In genomic region chr4:73836373-73837269, GRCh38 we compare ENCODE assay signal across 10 cellular contexts. TPM values are rescaled to one million over a fixed set of nuclear protein-coding genes. Genes with fewer than 3 reads are reported as not detected.
DNase-seq lines count a peak whose midpoint lies in the region; ATAC-seq, FAIRE-seq and TF ChIP-seq lines count a peak whose summit lies in the region.
"Had no signal": no experiment of that assay in that cellular context is flagged by ENCODE, and none has a peak within 500 bp of the region (broad histone marks: within the 10 kb centered on the region; RNA-seq: fewer than 3 reads in every experiment).

CXCL6 (plus strand) TSS chr4:73836678; CDS start chr4:73836751, 73 bp downstream.

- no peak for DNase-seq in K562 (ENCODE audit: extremely low read depth in 1 of 4, low spot score in 3 of 4)
- no peak for DNase-seq in activated T-cell treated with anti-CD3 and anti-CD28 coated beads, Interleukin-2, amount 50 U/mL, for 72 hours
- DNase-seq: stimulated activated naive CD4-positive, alpha-beta T cell treated with Interleukin-2 at 50 U/mL for 16 hours had no signal

- intact Hi-C loops in K562 (cut with micrococcal nuclease), result no loop called here

- no TSS peak for BruUV-seq in K562 (replicated peaks; lab: Mats Ljungman, UMichigan)

- in situ Hi-C loops in K562 (cut with MboI), result no loop called here

- H3K9me1 ChIP-seq in K562 (ENCODE audit: control insufficient read depth, insufficient read depth, low read length), result no peaks in the 10 kb centered on the region

- TF ChIP-seq POLR2A in K562 (conservative IDR thresholded peaks at IDR 0.05), result no peak

- ATAC-seq in K562, result no peak
- ATAC-seq in HG03045 (IDR thresholded peaks at IDR 0.05; ENCODE audit: unreplicated experiment), result no peak
- ATAC-seq in GM21367 (IDR thresholded peaks at IDR 0.05; ENCODE audit: unreplicated experiment), result no peak
- no peak for ATAC-seq in activated T-cell treated with anti-CD3 and anti-CD28 coated beads, Interleukin-2, amount 50 U/mL, for 72 hours (replicated peaks in 1 of 2)

- FAIRE-seq in K562 (lab: Jason Lieb, UNC), result no peak

- POLR2A ChIA-PET in K562 (lab: Yijun Ruan, JAX), result no interaction called here

- peak within 1 kb of the TSS in 1 of 2 donors; percentile 63 for H3K4me3 Mint-ChIP-seq in activated T-cell treated with anti-CD3 and anti-CD28 coated beads, Interleukin-2, amount 50 U/mL, for 72 hours

- H3K4me3 ChIP-seq in HUES48 (ENCODE audit: low read depth, low read length) (peak within 1 kb of the TSS; percentile 72), K562 (no peak within 1 kb of the TSS), iPS-20b (ENCODE audit: low read length) (peak within 1 kb of the TSS; percentile 75), skin epidermis (peak within 1 kb of the TSS in 6 of 7 experiments; percentile 11 to 38 (median 28))

- H3K27me3 Mint-ChIP-seq in activated T-cell treated with anti-CD3 and anti-CD28 coated beads, Interleukin-2, amount 50 U/mL, for 72 hours (ENCODE audit: low read depth), result peaks cover 30% of the 10 kb centered on the region

- 92% methylated on average over 33 of the region's 41 CpGs for WGBS in K562 (ENCODE audit: insufficient coverage, low coverage, missing lambda C conversion rate)

- H3K4me2 ChIP-seq in K562 (ENCODE audit: insufficient read depth, low read length), result no peak within 1 kb of the TSS

- H3K9ac ChIP-seq in HUES48 (ENCODE audit: low read depth, low read length) (0 out of 2 replicates have a peak within 1 kb of the TSS, but pooled peaks have one; percentile 23), K562 (ENCODE audit: insufficient read depth in 1 of 2, low read depth in 2 of 2, low read length in 2 of 2) (no peak within 1 kb of the TSS), iPS-20b (ENCODE audit: low read depth, low read length) (peak within 1 kb of the TSS; percentile 63; the same call in 1 of the 2 replicates)

- no peak for TF ChIP-seq RAD21 in K562 (CRISPR knock-in tag; conservative IDR thresholded peaks at IDR 0.05 in 1 of 2, IDR thresholded peaks at IDR 0.05 in 1 of 2)

- no peaks in the 10 kb centered on the region for H3K4me1 ChIP-seq in HUES48 (ENCODE audit: control insufficient read depth, insufficient read depth, low read length)
- peaks cover 0 to 18% of the 10 kb centered on the region in 2 experiments; a peak in 2 of 5 replicates for H3K4me1 ChIP-seq in K562 (replicated peaks in 1 of 2; ENCODE audit: control insufficient read depth in 2 of 2, insufficient read depth in 2 of 2, low read length in 2 of 2)
- H3K4me1 ChIP-seq in iPS-20b (ENCODE audit: insufficient read depth, low read length), result no peaks in the 10 kb centered on the region

- no peak for TF ChIP-seq CTCF in K562 (IDR thresholded peaks at IDR 0.05 in 2 of 3, conservative IDR thresholded peaks at IDR 0.05 in 1 of 3; ENCODE audit: insufficient read depth in 2 of 3, low read depth in 1 of 3, low read length in 3 of 3)

- H3K27ac ChIP-seq in HUES48 (ENCODE audit: low read depth, low read length), result no peak within 1 kb of the TSS
- H3K27ac ChIP-seq in K562 (ENCODE audit: extremely low read depth, low read depth, low read length), result no peak within 1 kb of the TSS
- H3K27ac ChIP-seq in iPS-20b (ENCODE audit: low read length), result no peak within 1 kb of the TSS
- peak within 1 kb of the TSS in 1 of 21 experiments; percentile 50 for H3K27ac ChIP-seq in skin epidermis
- H3K27ac ChIP-seq: epithelial cell of prostate had no signal

- H3K27ac Mint-ChIP-seq in activated T-cell treated with anti-CD3 and anti-CD28 coated beads, Interleukin-2, amount 50 U/mL, for 72 hours, result no peak within 1 kb of the TSS

- H3K27me3 ChIP-seq in HUES48 (ENCODE audit: control insufficient read depth, insufficient read depth, low read length), result peaks cover 29% of the 10 kb centered on the region
- no peaks in the 10 kb centered on the region for H3K27me3 ChIP-seq in K562 (ENCODE audit: control insufficient read depth in 2 of 2, insufficient read depth in 2 of 2, low read length in 2 of 2)
- H3K27me3 ChIP-seq in iPS-20b (ENCODE audit: insufficient read depth, low read length), result peaks cover 25% of the 10 kb centered on the region

- H3K4me1 Mint-ChIP-seq in activated T-cell treated with anti-CD3 and anti-CD28 coated beads, Interleukin-2, amount 50 U/mL, for 72 hours (ENCODE audit: low read depth), result peaks cover 4% of the 10 kb centered on the region

- H4K20me1 ChIP-seq in K562 (replicated peaks; ENCODE audit: control insufficient read depth, insufficient read depth, low read length), result no peaks in the 10 kb centered on the region

- H3K36me3 Mint-ChIP-seq in activated T-cell treated with anti-CD3 and anti-CD28 coated beads, Interleukin-2, amount 50 U/mL, for 72 hours (ENCODE audit: insufficient read depth in 2 of 2), result peaks cover 0 to 4% of the 10 kb centered on the region in 2 donors

- H2AFZ ChIP-seq in K562 (ENCODE audit: low read depth, low read length), result no peak within 1 kb of the TSS

- no peak for TF ChIP-seq EP300 in K562 (IDR thresholded peaks at IDR 0.05; ENCODE audit: low read length)

- CTCF ChIA-PET in K562 (lab: Yijun Ruan, JAX; ENCODE audit: low intra/inter-chr PET ratio), result no interaction called here

- H3K36me3 ChIP-seq in HUES48 (ENCODE audit: control insufficient read depth, insufficient read depth, low read length) (no peaks in the 10 kb centered on the region), K562 (ENCODE audit: control insufficient read depth, insufficient read depth, low read length) (no peaks in the 10 kb centered on the region), iPS-20b (ENCODE audit: insufficient read depth, low read depth, low read length) (no peaks in the 10 kb centered on the region)

- H3K79me2 ChIP-seq in K562 (ENCODE audit: control insufficient read depth, insufficient read depth, low read length), result no peaks in the 10 kb centered on the region

- H3K9me3 ChIP-seq in HUES48 (ENCODE audit: control insufficient read depth, insufficient read depth, low read length), result no peaks in the 10 kb centered on the region
- H3K9me3 ChIP-seq in K562 (replicated peaks; ENCODE audit: control insufficient read depth, insufficient read depth, low read depth, low read length), result no peaks in the 10 kb centered on the region
- no peaks in the 10 kb centered on the region for H3K9me3 ChIP-seq in iPS-20b (ENCODE audit: insufficient read depth, low read depth, low read length)

- no peaks in the 10 kb centered on the region for H3K9me3 Mint-ChIP-seq in activated T-cell treated with anti-CD3 and anti-CD28 coated beads, Interleukin-2, amount 50 U/mL, for 72 hours

TF ChIP-seq in K562, 482 proteins besides CTCF, POLR2A, EP300 and RAD21:
- TF ChIP-seq ZBTB33 (CRISPR knock-in tag; IDR thresholded peaks at IDR 0.05) (0 out of 2 replicates have a peak, but pooled peaks have one; percentile 26), BRF2 (IDR thresholded peaks at IDR 0.05; ENCODE audit: borderline replicate concordance, insufficient read depth, insufficient read length) (no peak)

RNA-seq across cellular contexts. Expression of gene CXCL6, which starts in this region (rescaled TPM):
- total RNA-seq in K562 (2011; cell fraction: chromatin; rRNA removed; ENCODE audit: low replicate concordance), result not detected in 2 replicates
- not detected in 2 replicates for total RNA-seq in K562 (2011; cell fraction: nucleolus; rRNA removed)
- total RNA-seq in K562 (2011; cell fraction: nucleoplasm; rRNA removed), result not detected in 2 replicates
- total RNA-seq in K562 (2014; rRNA removed) (not detected in 2 replicates), K562 (2014; rRNA removed; fragmentation: Illumina TruSeq; extraction: Trizol) (not detected in 2 replicates), K562 (2015; rRNA removed; fragmentation: Illumina TruSeq; extraction: Trizol) (not detected in 2 replicates), K562 (2021) (not detected in 2 replicates)
- polyA plus RNA-seq in K562 (2011; rRNA removed) (not detected in 2 replicates), K562 (2014; fragmentation: Illumina TruSeq; extraction: Trizol) (not detected in 2 replicates), K562 (2014; fragmentation: Nextera tagmentation; extraction: Ambion mirVana) (not detected), K562 (2014; rRNA removed) (not detected in 2 replicates)
- polyA plus RNA-seq in K562 (2011; cell fraction: cytosol; rRNA removed), result not detected in 2 replicates
- not detected in 2 replicates for polyA plus RNA-seq in K562 (2011; cell fraction: nucleus; rRNA removed)
- polyA plus RNA-seq in K562 (2012), result not detected in 2 replicates
- not detected in 2 replicates for polyA minus RNA-seq in K562 (2011; rRNA and poly(A)+ RNA removed)
- not detected in 2 replicates for polyA minus RNA-seq in K562 (2011; cell fraction: cytosol; rRNA and poly(A)+ RNA removed)
- polyA minus RNA-seq in K562 (2011; cell fraction: nucleus; rRNA and poly(A)+ RNA removed), result not detected in 2 replicates
- total RNA-seq in activated T-cell treated with anti-CD3 and anti-CD28 coated beads, Interleukin-2, amount 50 U/mL, for 72 hours, result not detected
- total RNA-seq: H4 had no signal

Comparison
In these comparisons a context has a peak if more than half of its experiments do, and no peak if none do; other contexts are left out.
1. H3K9ac ChIP-seq: peak in HUES48 (single experiment) and iPS-20b (single experiment); none in K562 (0 of 2).